17 cellular contexts compared by ENCODE assay signal in the genomic region with DNA sequence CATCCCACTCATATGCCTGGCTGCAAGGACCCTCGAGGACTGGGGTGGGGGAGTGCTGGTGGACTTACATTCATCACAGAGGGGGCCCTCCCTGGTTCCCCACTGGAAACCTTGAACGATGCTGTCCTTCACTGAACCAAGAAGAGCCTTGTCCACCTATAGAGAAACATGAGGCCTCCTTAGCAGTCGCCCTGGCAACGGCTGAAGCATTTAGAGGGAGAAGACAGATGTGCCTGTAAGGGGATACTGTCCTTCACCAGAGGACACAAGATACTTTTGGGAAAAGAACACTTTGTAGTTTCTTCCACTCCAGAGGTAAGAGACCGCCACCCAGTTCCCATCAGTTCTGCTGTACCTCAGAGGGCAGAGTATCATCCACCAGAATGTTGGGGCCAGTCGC. TPM values are rescaled to one million over a fixed set of nuclear protein-coding genes. Genes with fewer than 3 reads are reported as not detected.
A peak's percentile ranks its signal among the peaks of the same experiment; 100 is the strongest.
DNase-seq lines count a peak whose midpoint lies in the region; ATAC-seq and TF ChIP-seq lines count a peak whose summit lies in the region.
"Had no signal": no experiment of that assay in that cellular context is flagged by ENCODE, and none has a peak within 500 bp of the region (broad histone marks: within the 10 kb centered on the region; RNA-seq: fewer than 3 reads in every experiment).

No MANE protein-coding gene starts in this region.

- peaks cover 88 to 91% of the 10 kb centered on the region in 2 experiments for H3K36me3 ChIP-seq in mesenchymal stem cell (ENCODE audit: control insufficient read depth in 1 of 2, insufficient read depth in 2 of 2, low read depth in 1 of 2, low read length in 2 of 2)

- H2AK5ac ChIP-seq in mesenchymal stem cell (ENCODE audit: low read length, severe bottlenecking): no peak overlapping the region

- H2BK120ac ChIP-seq in mesenchymal stem cell (ENCODE audit: low read depth, low read length): no peak overlapping the region

- H3K23ac ChIP-seq in mesenchymal stem cell (ENCODE audit: low read length in 2 of 2): no peak overlapping the region

- H3K4me1 ChIP-seq in mesenchymal stem cell (ENCODE audit: control insufficient read depth, insufficient read depth, low read depth, low read length): no peaks in the 10 kb centered on the region
- H3K4me1 ChIP-seq: A549, HAP-1 had no signal

- peaks cover 5% of the 10 kb centered on the region for H3K79me1 ChIP-seq in mesenchymal stem cell (replicated peaks; ENCODE audit: low read length, poor library complexity, severe bottlenecking)

- no peak overlapping the region for H3K4me2 ChIP-seq in mesenchymal stem cell (ENCODE audit: low read length, poor library complexity, severe bottlenecking)
- H3K4me2 ChIP-seq: A549 had no signal

- H3K9ac ChIP-seq in mesenchymal stem cell (ENCODE audit: low read length): no peak overlapping the region

- H3K27ac ChIP-seq in RWPE1 (0 out of 2 replicates have a peak overlapping the region, but pooled peaks have one; percentile 1), mesenchymal stem cell (ENCODE audit: low read length, poor library complexity, severe bottlenecking) (no peak overlapping the region)
- H3K27ac ChIP-seq: A549 had no signal

- no peak overlapping the region for H2AFZ ChIP-seq in mesenchymal stem cell (ENCODE audit: low read depth, low read length)

- no peaks in the 10 kb centered on the region for H3K27me3 ChIP-seq in mesenchymal stem cell (ENCODE audit: control insufficient read depth in 1 of 2, insufficient read depth in 1 of 2, low read length in 2 of 2)
- H3K27me3 ChIP-seq: BE2C had no signal

- H4K91ac ChIP-seq in mesenchymal stem cell (ENCODE audit: low read length): peak overlapping the region; percentile 43

- no peak for DNase-seq in activated naive CD4-positive, alpha-beta T cell treated with anti-CD3 and anti-CD28 coated beads, Interleukin-2, amount 50 U/mL, for 16 hours
- DNase-seq in RWPE1 (ENCODE audit: low spot score): no peak
- DNase-seq in mesenchymal stem cell: no peak
- DNase-seq in DMS79 (lab: John Stamatoyannopoulos, UW): no peak
- DNase-seq in activated naive CD8-positive, alpha-beta T cell treated with anti-CD3 and anti-CD28 coated beads, Interleukin-2, amount 50 U/mL, for 24 hours: no peak
- no peak for DNase-seq in NCI-H1092 (lab: John Stamatoyannopoulos, UW)
- DNase-seq: BE2C; CD8-positive, alpha-beta memory T cell; DMS153; GF-D8; IMR-90 had no signal

- peaks cover 15% of the 10 kb centered on the region for H3K36me3 Mint-ChIP-seq in activated naive CD4-positive, alpha-beta T cell treated with anti-CD3 and anti-CD28 coated beads, Interleukin-2, amount 50 U/mL, for 24 hours
- H3K36me3 Mint-ChIP-seq in activated naive CD8-positive, alpha-beta T cell treated with anti-CD3 and anti-CD28 coated beads, Interleukin-2, amount 50 U/mL, for 24 hours (ENCODE audit: low read depth): peaks cover 62% of the 10 kb centered on the region

- H4K8ac ChIP-seq in mesenchymal stem cell (ENCODE audit: low read length): no peak overlapping the region

- no peaks in the 10 kb centered on the region for H3K4me1 Mint-ChIP-seq in activated naive CD4-positive, alpha-beta T cell treated with anti-CD3 and anti-CD28 coated beads, Interleukin-2, amount 50 U/mL, for 24 hours
- H3K4me1 Mint-ChIP-seq in activated naive CD8-positive, alpha-beta T cell treated with anti-CD3 and anti-CD28 coated beads, Interleukin-2, amount 50 U/mL, for 24 hours: no peaks in the 10 kb centered on the region
- H3K4me1 Mint-ChIP-seq: CD14-positive monocyte; CD8-positive, alpha-beta memory T cell had no signal

- WGBS in mesenchymal stem cell: 95% methylated on average over 6 of the region's 6 CpGs

- CTCF ChIA-PET in RWPE1 (lab: Yijun Ruan, JAX): interaction anchor here (0.6 to 1.7 kb wide), 3 partner anchors 74 to 321 kb away, joined by 3 to 7 read pairs (median 6); no protein-coding TSS in a partner anchor

- H3K4ac ChIP-seq in mesenchymal stem cell (ENCODE audit: low read depth in 1 of 2, low read length in 2 of 2): no peak overlapping the region

- H3K9me3 Mint-ChIP-seq in activated naive CD4-positive, alpha-beta T cell treated with anti-CD3 and anti-CD28 coated beads, Interleukin-2, amount 50 U/mL, for 24 hours: no peaks in the 10 kb centered on the region
- no peaks in the 10 kb centered on the region for H3K9me3 Mint-ChIP-seq in activated naive CD8-positive, alpha-beta T cell treated with anti-CD3 and anti-CD28 coated beads, Interleukin-2, amount 50 U/mL, for 24 hours
- H3K9me3 Mint-ChIP-seq: CD14-positive monocyte; CD8-positive, alpha-beta memory T cell had no signal

- ATAC-seq in activated naive CD8-positive, alpha-beta T cell treated with anti-CD3 and anti-CD28 coated beads, Interleukin-2, amount 50 U/mL, for 24 hours: no peak
- ATAC-seq: A549 had no signal

- no peak overlapping the region for H3K4me3 Mint-ChIP-seq in activated naive CD4-positive, alpha-beta T cell treated with anti-CD3 and anti-CD28 coated beads, Interleukin-2, amount 50 U/mL, for 24 hours
- H3K4me3 Mint-ChIP-seq in activated naive CD8-positive, alpha-beta T cell treated with anti-CD3 and anti-CD28 coated beads, Interleukin-2, amount 50 U/mL, for 24 hours: no peak overlapping the region
- H3K4me3 Mint-ChIP-seq: CD14-positive monocyte had no signal

- H2BK5ac ChIP-seq in mesenchymal stem cell (ENCODE audit: low read depth, low read length, poor library complexity, severe bottlenecking): no peak overlapping the region

- H3K4me3 ChIP-seq in mesenchymal stem cell (ENCODE audit: insufficient read depth in 1 of 2, low read depth in 1 of 2, low read length in 2 of 2): no peak overlapping the region
- H3K4me3 ChIP-seq: A549, HAP-1 had no signal

- no peak for TF ChIP-seq CTCF in RWPE1 (conservative IDR thresholded peaks at IDR 0.05; ENCODE audit: low read depth)

- H3K27ac Mint-ChIP-seq in activated naive CD4-positive, alpha-beta T cell treated with anti-CD3 and anti-CD28 coated beads, Interleukin-2, amount 50 U/mL, for 24 hours: peak overlapping the region; percentile 83
- H3K27ac Mint-ChIP-seq in activated naive CD8-positive, alpha-beta T cell treated with anti-CD3 and anti-CD28 coated beads, Interleukin-2, amount 50 U/mL, for 24 hours: no peak overlapping the region

- peaks cover 3% of the 10 kb centered on the region for H3K9me3 ChIP-seq in mesenchymal stem cell (ENCODE audit: control insufficient read depth, low read length)
- H3K9me3 ChIP-seq: A549, BE2C, HAP-1 had no signal

- H2BK12ac ChIP-seq in mesenchymal stem cell (ENCODE audit: low read length in 2 of 2): no peak overlapping the region

- H2BK15ac ChIP-seq in mesenchymal stem cell (ENCODE audit: low read depth, poor library complexity, severe bottlenecking): no peak overlapping the region

- no peak overlapping the region for H3K14ac ChIP-seq in mesenchymal stem cell (ENCODE audit: low read length in 2 of 2)

- H3K27me3 Mint-ChIP-seq in activated naive CD4-positive, alpha-beta T cell treated with anti-CD3 and anti-CD28 coated beads, Interleukin-2, amount 50 U/mL, for 24 hours: no peaks in the 10 kb centered on the region
- no peaks in the 10 kb centered on the region for H3K27me3 Mint-ChIP-seq in activated naive CD8-positive, alpha-beta T cell treated with anti-CD3 and anti-CD28 coated beads, Interleukin-2, amount 50 U/mL, for 24 hours
- H3K27me3 Mint-ChIP-seq: CD8-positive, alpha-beta memory T cell had no signal

- POLR2A ChIA-PET in RWPE1 (lab: Yijun Ruan, JAX; ENCODE audit: low non-redundant PET): no interaction called here

- no peak overlapping the region for H3K18ac ChIP-seq in mesenchymal stem cell (ENCODE audit: low read depth in 1 of 2, low read length in 2 of 2)

RNA-seq across cellular contexts. Expression of gene HIGD1B, which starts 6.5 kb away (rescaled TPM):
- polyA plus RNA-seq in mesenchymal stem cell (2013, experiment 1 of 2): not detected
- polyA plus RNA-seq in mesenchymal stem cell (2013, experiment 2 of 2): not detected
- polyA plus RNA-seq: A549, AG04450, CD14-positive monocyte, H1, IMR-90 had no signal

RNA-seq across cellular contexts. Expression of gene GJC1, which starts 24.1 kb away (rescaled TPM):
- polyA plus RNA-seq in mesenchymal stem cell (2013, experiment 1 of 2): 18.0 TPM
- polyA plus RNA-seq in mesenchymal stem cell (2013, experiment 2 of 2): 18.6 TPM
- polyA plus RNA-seq: CD14-positive monocyte; CD8-positive, alpha-beta memory T cell had no signal

RNA-seq across cellular contexts. Expression of gene EFTUD2, which starts 45.0 kb away (rescaled TPM):
- polyA plus RNA-seq in mesenchymal stem cell (2013, experiment 1 of 2): 49.3 TPM
- polyA plus RNA-seq in mesenchymal stem cell (2013, experiment 2 of 2): 53.4 TPM
